ENCODE assay signal across 15 cellular contexts in genomic region chr15:63712828-63713520, GRCh38.
A peak's percentile ranks its signal among the peaks of the same experiment; 100 is the strongest.
DNase-seq lines count a peak whose midpoint lies in the region; ATAC-seq and TF ChIP-seq lines count a peak whose summit lies in the region.
"Had no signal": no experiment of that assay in that cellular context is flagged by ENCODE, and none has a peak within 500 bp of the region (broad histone marks: within the 10 kb centered on the region; RNA-seq: fewer than 3 reads in every experiment).

No MANE protein-coding gene starts in this region.

- H3K27me3 Mint-ChIP-seq in activated CD8-positive, alpha-beta memory T cell treated with anti-CD3 and anti-CD28 coated beads, Interleukin-2, amount 10 ng/mL, durations not matched to agents 7 days and 5 days = no peaks in the 10 kb centered on the region
- no peaks in the 10 kb centered on the region for H3K27me3 Mint-ChIP-seq in naive thymus-derived CD4-positive, alpha-beta T cell

- no peaks in the 10 kb centered on the region for H3K9me3 Mint-ChIP-seq in activated CD8-positive, alpha-beta memory T cell treated with anti-CD3 and anti-CD28 coated beads, Interleukin-2, amount 10 ng/mL, durations not matched to agents 7 days and 5 days (ENCODE audit: low read depth)
- H3K9me3 Mint-ChIP-seq in naive thymus-derived CD4-positive, alpha-beta T cell = no peaks in the 10 kb centered on the region

- CTCF ChIA-PET in activated CD8-positive, alpha-beta memory T cell treated with anti-CD3 and anti-CD28 coated beads, Interleukin-2, amount 10 ng/mL, durations not matched to agents 7 days and 5 days (lab: Charles Lee) = no interaction called here
- CTCF ChIA-PET in naive thymus-derived CD4-positive, alpha-beta T cell (lab: Charles Lee) = interaction anchor here (0.5 kb wide), 1 partner anchor 397 kb away, joined by 3 read pairs; no protein-coding TSS in a partner anchor

- H3K36me3 Mint-ChIP-seq in activated CD8-positive, alpha-beta memory T cell treated with anti-CD3 and anti-CD28 coated beads, Interleukin-2, amount 10 ng/mL, durations not matched to agents 7 days and 5 days = peaks cover 23% of the 10 kb centered on the region
- peaks cover 5 to 38% (median 24%) of the 10 kb centered on the region in 5 donors for H3K36me3 Mint-ChIP-seq in naive thymus-derived CD4-positive, alpha-beta T cell

- no peak for ATAC-seq in activated CD8-positive, alpha-beta memory T cell treated with anti-CD3 and anti-CD28 coated beads, Interleukin-2, amount 10 ng/mL, durations not matched to agents 7 days and 5 days
- peak; percentile 62 for ATAC-seq in GM21619 (IDR thresholded peaks at IDR 0.05; ENCODE audit: unreplicated experiment)
- ATAC-seq in HG03520 (IDR thresholded peaks at IDR 0.05; ENCODE audit: unreplicated experiment) = peak; percentile 71
- no peak for ATAC-seq in naive thymus-derived CD4-positive, alpha-beta T cell
- ATAC-seq in esophagus mucosa = no peak
- ATAC-seq: left cardiac atrium had no signal

- intact Hi-C loops in naive thymus-derived CD4-positive, alpha-beta T cell (cut with micrococcal nuclease) = no loop called here
- intact Hi-C loops in uterus (cut with DNase I; ENCODE audit: low total_unique reads) = no loop called here

- H3K36me3 ChIP-seq in naive thymus-derived CD4-positive, alpha-beta T cell (ENCODE audit: control insufficient read depth in 2 of 3, insufficient read depth in 3 of 3, low read length in 3 of 3) = peaks cover 13 to 69% (median 16%) of the 10 kb centered on the region in 3 experiments
- no peaks in the 10 kb centered on the region for H3K36me3 ChIP-seq in uterus

- peaks cover 0 to 23% of the 10 kb centered on the region in 2 donors for H3K4me1 ChIP-seq in naive thymus-derived CD4-positive, alpha-beta T cell (ENCODE audit: control insufficient read depth in 2 of 2, insufficient read depth in 2 of 2, low read length in 2 of 2)
- H3K4me1 ChIP-seq in uterus = peaks cover 0 to 4% of the 10 kb centered on the region in 2 donors
- H3K4me1 ChIP-seq: parathyroid adenoma had no signal

- H3K27ac ChIP-seq in naive thymus-derived CD4-positive, alpha-beta T cell (ENCODE audit: low read depth, low read length) = no peak overlapping the region
- H3K27ac ChIP-seq in uterus = no peak overlapping the region
- H3K27ac ChIP-seq: HL-60, parathyroid adenoma had no signal

- H3K9me3 ChIP-seq in naive thymus-derived CD4-positive, alpha-beta T cell (ENCODE audit: control insufficient read depth in 2 of 3, low read length in 3 of 3) = no peaks in the 10 kb centered on the region
- no peaks in the 10 kb centered on the region for H3K9me3 ChIP-seq in uterus

- no peak for TF ChIP-seq POLR2A in uterus (IDR thresholded peaks at IDR 0.05)

- no peak for DNase-seq in activated CD8-positive, alpha-beta memory T cell treated with anti-CD3 and anti-CD28 coated beads, Interleukin-2, amount 10 ng/mL, durations not matched to agents 7 days and 5 days
- no peak for DNase-seq in activated CD8-positive, alpha-beta memory T cell treated with anti-CD3 and anti-CD28 coated beads for 24 hours
- peak in 1 of 9 donors; percentile 6 for DNase-seq in naive thymus-derived CD4-positive, alpha-beta T cell
- DNase-seq in uterus (no peak), NCI-H510A (lab: John Stamatoyannopoulos, UW) (no peak)
- DNase-seq: activated effector memory CD4-positive, alpha-beta T cell treated with Interleukin-2 at 50 U/mL for 16 hours; cerebellar nuclear complex; left cardiac atrium; NCI-H1436 treated with DMSO at 0.1 percent for 48 hours; stimulated activated CD4-positive, alpha-beta T cell treated with anti-CD3 and anti-CD28 coated beads, Interleukin-4, amount 100 ng/mL, for 24 hours had no signal

- H3K4me1 Mint-ChIP-seq in activated CD8-positive, alpha-beta memory T cell treated with anti-CD3 and anti-CD28 coated beads, Interleukin-2, amount 10 ng/mL, durations not matched to agents 7 days and 5 days = peaks cover 17% of the 10 kb centered on the region
- H3K4me1 Mint-ChIP-seq in naive thymus-derived CD4-positive, alpha-beta T cell = peaks cover 0 to 24% (median 19%) of the 10 kb centered on the region in 7 donors

- H3K27ac Mint-ChIP-seq in activated CD8-positive, alpha-beta memory T cell treated with anti-CD3 and anti-CD28 coated beads, Interleukin-2, amount 10 ng/mL, durations not matched to agents 7 days and 5 days = peak overlapping the region; percentile 18
- peak overlapping the region in 6 of 9 donors; percentile 24 to 86 (median 74) for H3K27ac Mint-ChIP-seq in naive thymus-derived CD4-positive, alpha-beta T cell

- H3K4me3 Mint-ChIP-seq in activated CD8-positive, alpha-beta memory T cell treated with anti-CD3 and anti-CD28 coated beads, Interleukin-2, amount 10 ng/mL, durations not matched to agents 7 days and 5 days = no peak overlapping the region
- peak overlapping the region in 2 of 10 donors; percentile 10 to 20 for H3K4me3 Mint-ChIP-seq in naive thymus-derived CD4-positive, alpha-beta T cell

- TF ChIP-seq CTCF in uterus (IDR thresholded peaks at IDR 0.05) = no peak

- H3K27me3 ChIP-seq in naive thymus-derived CD4-positive, alpha-beta T cell (ENCODE audit: control insufficient read depth in 2 of 2, insufficient read depth in 2 of 2, low read length in 2 of 2) = no peaks in the 10 kb centered on the region
- H3K27me3 ChIP-seq in uterus = no peaks in the 10 kb centered on the region

- H3K4me3 ChIP-seq in naive thymus-derived CD4-positive, alpha-beta T cell (ENCODE audit: low read length) = no peak overlapping the region
- no peak overlapping the region for H3K4me3 ChIP-seq in uterus

- POLR2A ChIA-PET in naive thymus-derived CD4-positive, alpha-beta T cell (lab: Charles Lee) = no interaction called here

Comparison
In these comparisons a context has a peak if more than half of its experiments do, and no peak if none do; other contexts are left out.
1. ATAC-seq: peak in GM21619 (single experiment) and HG03520 (single experiment); none in activated CD8-positive, alpha-beta memory T cell treated with anti-CD3 and anti-CD28 coated beads, Interleukin-2, amount 10 ng/mL, durations not matched to agents 7 days and 5 days (single experiment), naive thymus-derived CD4-positive, alpha-beta T cell (single experiment) and esophagus mucosa (single experiment).